Comparison of ENCODE assay signal across 10 cellular contexts in the genomic region with DNA sequence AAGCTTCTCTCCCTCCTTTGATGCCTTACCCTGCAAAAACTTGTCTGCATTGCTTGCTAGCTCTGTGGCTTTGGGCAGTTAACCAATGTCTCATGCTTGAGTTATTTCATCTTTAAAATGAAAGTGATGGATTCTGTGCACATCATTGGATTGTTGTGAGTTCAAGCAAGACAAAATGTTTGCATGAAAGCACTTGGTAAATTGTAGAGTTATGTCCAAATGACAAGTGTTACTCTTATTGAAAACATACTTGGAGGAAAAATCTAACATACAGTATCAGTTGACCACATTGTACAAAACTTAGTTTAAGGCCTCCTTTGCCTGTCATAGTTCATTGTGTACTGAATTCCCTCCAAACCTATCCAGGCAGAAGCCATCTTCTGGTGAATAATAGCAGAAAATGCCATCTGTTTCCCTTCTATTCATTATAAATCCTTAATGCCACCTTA. TPM values are rescaled to one million over a fixed set of nuclear protein-coding genes. Genes with fewer than 3 reads are reported as not detected.
DNase-seq lines count a peak whose midpoint lies in the region; ATAC-seq and TF ChIP-seq lines count a peak whose summit lies in the region.
"Had no signal": no experiment of that assay in that cellular context is flagged by ENCODE, and none has a peak within 500 bp of the region (broad histone marks: within the 10 kb centered on the region; RNA-seq: fewer than 3 reads in every experiment).

No MANE protein-coding gene starts in this region.

- peak overlapping the region; percentile 54 for H3K4me3 ChIP-seq in CD4-positive, CD25-positive, alpha-beta regulatory T cell (ENCODE audit: low read depth, low read length)
- H3K4me3 ChIP-seq in kidney epithelial cell (ENCODE audit: low read depth, low read length) (no peak overlapping the region), prostate gland (no peak overlapping the region)
- H3K4me3 ChIP-seq: heart left ventricle had no signal

- H3K4me1 Mint-ChIP-seq in CD4-positive, CD25-positive, alpha-beta regulatory T cell = peaks cover 22 to 84% (median 59%) of the 10 kb centered on the region in 4 donors
- peaks cover 83% of the 10 kb centered on the region for H3K4me1 Mint-ChIP-seq in activated naive CD8-positive, alpha-beta T cell (ENCODE audit: low read depth)

- intact Hi-C loops in prostate gland (cut with DNase I) = no loop called here

- H3K4me3 Mint-ChIP-seq in CD4-positive, CD25-positive, alpha-beta regulatory T cell = peak overlapping the region; percentile 8 to 76 (median 42)
- peak overlapping the region; percentile 58 for H3K4me3 Mint-ChIP-seq in activated naive CD8-positive, alpha-beta T cell

- H3K27me3 ChIP-seq in CD4-positive, CD25-positive, alpha-beta regulatory T cell (ENCODE audit: control insufficient read depth, insufficient read depth, low read length) = no peaks in the 10 kb centered on the region
- H3K27me3 ChIP-seq in kidney epithelial cell (ENCODE audit: control insufficient read depth, insufficient read depth, low read length) (no peaks in the 10 kb centered on the region), prostate gland (replicated peaks; ENCODE audit: insufficient read depth) (no peaks in the 10 kb centered on the region)
- H3K27me3 ChIP-seq: heart left ventricle had no signal

- peaks cover 34% of the 10 kb centered on the region for H3K36me3 Mint-ChIP-seq in CD4-positive, CD25-positive, alpha-beta regulatory T cell
- peaks cover 11% of the 10 kb centered on the region for H3K36me3 Mint-ChIP-seq in activated naive CD8-positive, alpha-beta T cell

- peaks cover 31% of the 10 kb centered on the region for H3K36me3 ChIP-seq in CD4-positive, CD25-positive, alpha-beta regulatory T cell (ENCODE audit: control insufficient read depth, insufficient read depth, low read length)
- H3K36me3 ChIP-seq in kidney epithelial cell (ENCODE audit: control insufficient read depth, insufficient read depth, low read length) (peaks cover 2% of the 10 kb centered on the region), prostate gland (no peaks in the 10 kb centered on the region)

- peaks cover 0 to 1% (median 0%) of the 10 kb centered on the region in 7 donors for H3K9me3 Mint-ChIP-seq in CD4-positive, CD25-positive, alpha-beta regulatory T cell
- no peaks in the 10 kb centered on the region for H3K9me3 Mint-ChIP-seq in activated naive CD8-positive, alpha-beta T cell (ENCODE audit: low read depth)

- no peaks in the 10 kb centered on the region for H3K27me3 Mint-ChIP-seq in CD4-positive, CD25-positive, alpha-beta regulatory T cell
- no peaks in the 10 kb centered on the region for H3K27me3 Mint-ChIP-seq in activated naive CD8-positive, alpha-beta T cell

- ATAC-seq in CD4-positive, CD25-positive, alpha-beta regulatory T cell (ENCODE audit: low read depth in 2 of 2) = no peak
- ATAC-seq in GM19467 (IDR thresholded peaks at IDR 0.05; ENCODE audit: unreplicated experiment) = no peak
- ATAC-seq: heart left ventricle had no signal

- H3K27ac Mint-ChIP-seq in CD4-positive, CD25-positive, alpha-beta regulatory T cell = peak overlapping the region; percentile 83 to 94 (median 88)
- H3K27ac Mint-ChIP-seq in activated naive CD8-positive, alpha-beta T cell = peak overlapping the region; percentile 92

- no peaks in the 10 kb centered on the region for H3K9me3 ChIP-seq in CD4-positive, CD25-positive, alpha-beta regulatory T cell (ENCODE audit: control insufficient read depth in 2 of 2, low read length in 2 of 2)
- H3K9me3 ChIP-seq in prostate gland = no peaks in the 10 kb centered on the region
- H3K9me3 ChIP-seq: heart left ventricle had no signal

- TF ChIP-seq CTCF in kidney epithelial cell (IDR thresholded peaks at IDR 0.05; ENCODE audit: insufficient read depth, low read length, poor library complexity, severe bottlenecking) = no peak
- no peak for TF ChIP-seq CTCF in prostate gland (IDR thresholded peaks at IDR 0.05)

- TF ChIP-seq POLR2A in prostate gland (IDR thresholded peaks at IDR 0.05) = no peak

- H3K4me1 ChIP-seq in CD4-positive, CD25-positive, alpha-beta regulatory T cell (ENCODE audit: control insufficient read depth, insufficient read depth, low read length, poor library complexity, severe bottlenecking) = peaks cover 42% of the 10 kb centered on the region
- no peaks in the 10 kb centered on the region for H3K4me1 ChIP-seq in prostate gland (replicated peaks)

- peak overlapping the region; percentile 56 for H3K27ac ChIP-seq in CD4-positive, CD25-positive, alpha-beta regulatory T cell (ENCODE audit: insufficient read depth, low read length, poor library complexity, severe bottlenecking)
- H3K27ac ChIP-seq in prostate gland = no peak overlapping the region
- H3K27ac ChIP-seq: heart left ventricle had no signal

- peak in 1 of 3 donors; percentile 37 for DNase-seq in CD4-positive, CD25-positive, alpha-beta regulatory T cell
- DNase-seq in HCEC 1CT (peak; percentile 41), kidney epithelial cell (ENCODE audit: low read depth) (peak; percentile 14), prostate gland (ENCODE audit: low spot score) (no peak)
- no peak for DNase-seq in activated effector memory CD4-positive, alpha-beta T cell treated with Interleukin-2 at 50 U/mL for 16 hours
- DNase-seq in stimulated activated CD4-positive, alpha-beta T cell treated with anti-CD3 and anti-CD28 coated beads, Interleukin-4, amount 100 ng/mL, for 4 hours = no peak
- DNase-seq: heart left ventricle, SHP77 had no signal

RNA-seq across cellular contexts. Expression of a gene that starts 30.0 kb away (rescaled TPM):
- total RNA-seq in CD4-positive, CD25-positive, alpha-beta regulatory T cell = 24.9 TPM
- 10 to 100 TPM; 18.0 to 27.0 (median 18.9) TPM for polyA plus RNA-seq in CD4-positive, CD25-positive, alpha-beta regulatory T cell
- 83.7 and 87.8 TPM in 2 replicates for total RNA-seq in kidney epithelial cell
- 10 to 100 TPM; 22.2 to 25.5 TPM for total RNA-seq in prostate gland

Comparison
In these comparisons a context has a peak if more than half of its experiments do, and no peak if none do; other contexts are left out.
1. DNase-seq: peak in HCEC 1CT (single experiment) and kidney epithelial cell (single experiment); none in activated effector memory CD4-positive, alpha-beta T cell treated with Interleukin-2 at 50 U/mL for 16 hours (single experiment), prostate gland (single experiment) and stimulated activated CD4-positive, alpha-beta T cell treated with anti-CD3 and anti-CD28 coated beads, Interleukin-4, amount 100 ng/mL, for 4 hours (0 of 2).